ENCODE assay signal across 8 cellular contexts in the genomic region with DNA sequence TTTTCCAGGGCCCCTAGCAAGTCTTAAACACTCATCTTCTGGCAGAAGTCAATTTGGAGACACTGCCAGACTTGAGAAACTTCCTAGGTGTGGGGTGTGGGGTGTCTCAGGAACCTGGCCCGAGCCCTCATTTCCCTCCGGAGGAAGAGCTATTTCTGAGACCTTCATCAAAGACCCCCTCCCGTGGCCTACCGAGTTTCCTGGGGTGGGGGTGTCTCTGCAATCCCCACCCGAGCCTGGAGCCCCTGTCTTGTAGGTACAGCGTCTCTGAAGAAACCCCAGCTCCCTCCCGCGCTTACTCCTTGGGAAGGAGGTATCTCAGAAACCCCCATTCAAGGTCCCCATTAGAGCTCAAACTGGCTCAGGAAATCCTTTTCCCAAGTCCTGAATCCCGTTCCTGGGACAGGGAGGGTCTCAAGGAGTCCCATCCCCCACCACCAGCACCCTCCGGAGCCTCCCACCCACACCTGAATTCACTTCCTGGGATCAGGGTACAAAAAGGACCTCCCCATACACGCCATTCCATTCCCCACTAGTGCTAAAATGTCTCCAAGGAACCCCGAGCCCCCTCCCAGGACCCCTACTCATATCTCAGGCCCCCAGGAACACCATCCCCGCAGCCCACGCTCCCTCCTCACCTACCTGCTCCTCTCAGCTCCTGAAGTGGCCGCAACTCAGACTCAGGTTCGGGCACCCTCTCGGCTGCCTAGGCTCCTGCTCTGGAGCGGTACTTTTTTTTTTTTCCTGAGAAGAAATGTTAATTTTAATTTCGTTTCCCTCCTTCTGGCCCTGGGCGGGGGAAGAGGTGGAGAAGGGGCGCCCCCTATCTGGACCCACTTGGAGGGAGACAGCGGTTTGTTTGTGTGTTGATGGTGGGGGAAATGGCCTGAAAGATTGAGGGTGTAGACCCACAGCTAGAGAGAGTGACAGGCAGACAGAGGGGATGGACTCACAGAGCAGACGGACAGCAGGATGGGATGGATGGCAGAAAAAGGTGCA. TPM values are rescaled to one million over a fixed set of nuclear protein-coding genes. Genes with fewer than 3 reads are reported as not detected.
DNase-seq lines count a peak whose midpoint lies in the region; ATAC-seq and TF ChIP-seq lines count a peak whose summit lies in the region.

No MANE protein-coding gene starts in this region.

- H3K4me1 ChIP-seq in PC-3 (ENCODE audit: insufficient read depth, low read length) (peaks cover 13% of the 10 kb centered on the region), body of pancreas (peaks cover 31% of the 10 kb centered on the region)

- H4K20me1 ChIP-seq in PC-3 (ENCODE audit: low read length) = no peaks in the 10 kb centered on the region

- ATAC-seq in GM19395 (IDR thresholded peaks at IDR 0.05; ENCODE audit: unreplicated experiment) = peak; percentile 58
- ATAC-seq in PC-3 = no peak
- no peak for ATAC-seq in body of pancreas
- peak; percentile 66 to 67 for ATAC-seq in naive thymus-derived CD8-positive, alpha-beta T cell
- no peak for ATAC-seq in HG02610 (IDR thresholded peaks at IDR 0.05; ENCODE audit: unreplicated experiment)

- no peak overlapping the region for H2AFZ ChIP-seq in PC-3 (ENCODE audit: low read length)

- POLR2A ChIA-PET in PC-3 (lab: Charles Lee; ENCODE audit: unreplicated experiment) = no interaction called here
- POLR2A ChIA-PET in naive thymus-derived CD8-positive, alpha-beta T cell (lab: Charles Lee) = interaction anchor here (1.0 to 1.3 kb wide), 2 partner anchors 71 to 105 kb away, joined by 3 to 4 read pairs; a partner anchor contains a TSS

- no peaks in the 10 kb centered on the region for H3K9me3 Mint-ChIP-seq in naive thymus-derived CD8-positive, alpha-beta T cell

- H3K4me3 ChIP-seq in PC-3 (ENCODE audit: low read length) = no peak overlapping the region
- H3K4me3 ChIP-seq in body of pancreas = no peak overlapping the region

- DNase-seq in PC-3 (no peak), body of pancreas (no peak), NCI-H446 (lab: John Stamatoyannopoulos, UW) (no peak), NCI-H2196 (lab: John Stamatoyannopoulos, UW; ENCODE audit: unreplicated experiment) (no peak)
- DNase-seq in naive thymus-derived CD8-positive, alpha-beta T cell = peak in 6 of 10 donors; percentile 14 to 68 (median 28)
- DNase-seq in effector CD4-positive, alpha-beta T cell = no peak

- H3K4me1 Mint-ChIP-seq in naive thymus-derived CD8-positive, alpha-beta T cell = peaks cover 21 to 47% (median 32%) of the 10 kb centered on the region in 4 donors

- WGBS in body of pancreas, 2 donors = 15 to 27% methylated on average over 11 to 21 of the region's 23 CpGs

- intact Hi-C loops in PC-3 (cut with micrococcal nuclease) (no loop called here), body of pancreas (cut with DNase I) (no loop called here)

- no peaks in the 10 kb centered on the region for H3K79me2 ChIP-seq in PC-3 (ENCODE audit: low read length)

- TF ChIP-seq POLR2A in body of pancreas (IDR thresholded peaks at IDR 0.05) = no peak

- H3K27me3 ChIP-seq in PC-3 (ENCODE audit: low read length) (no peaks in the 10 kb centered on the region), body of pancreas (no peaks in the 10 kb centered on the region)

- peak overlapping the region; percentile 86 to 96 (median 91) for H3K4me3 Mint-ChIP-seq in naive thymus-derived CD8-positive, alpha-beta T cell

- H3K27ac ChIP-seq in PC-3 (ENCODE audit: low read length) (no peak overlapping the region), body of pancreas (peak overlapping the region; percentile 59 to 82 (median 70))

- no peaks in the 10 kb centered on the region for H3K9me2 ChIP-seq in PC-3 (replicated peaks; ENCODE audit: low read length)

- no peaks in the 10 kb centered on the region for H3F3A ChIP-seq in PC-3 (ENCODE audit: low read length, unreplicated experiment)

- peaks cover 0 to 11% (median 0%) of the 10 kb centered on the region in 3 donors for H3K36me3 Mint-ChIP-seq in naive thymus-derived CD8-positive, alpha-beta T cell

- no peak overlapping the region for H3K4me2 ChIP-seq in PC-3 (ENCODE audit: low read length)

- TF ChIP-seq CTCF in PC-3 (conservative IDR thresholded peaks at IDR 0.05; ENCODE audit: low read depth, low read length) (peak; percentile 18; the same call in 1 of the 2 replicates), body of pancreas (IDR thresholded peaks at IDR 0.05) (no peak)

- H3K36me3 ChIP-seq in PC-3 (ENCODE audit: low read depth, low read length) (no peaks in the 10 kb centered on the region), body of pancreas (replicated peaks in 1 of 2; ENCODE audit: insufficient read depth in 1 of 2, low read depth in 2 of 2) (no peaks in the 10 kb centered on the region)

- no peaks in the 10 kb centered on the region for H3K27me3 Mint-ChIP-seq in naive thymus-derived CD8-positive, alpha-beta T cell

- no peak overlapping the region for H3K9ac ChIP-seq in PC-3 (ENCODE audit: low read length)

- peak overlapping the region; percentile 67 to 96 (median 90) for H3K27ac Mint-ChIP-seq in naive thymus-derived CD8-positive, alpha-beta T cell

- CTCF ChIA-PET in PC-3 (lab: Charles Lee) = no interaction called here

- BruUV-seq in PC-3 (replicated peaks; lab: Mats Ljungman, UMichigan) = no TSS peak

- H3K9me3 ChIP-seq in PC-3 (ENCODE audit: low read length) (no peaks in the 10 kb centered on the region), body of pancreas (no peaks in the 10 kb centered on the region)

RNA-seq across cellular contexts. Expression of a gene that starts 1.1 kb away (rescaled TPM):
- total RNA-seq in PC-3 (2014; rRNA removed) = 1.6 and 2.4 TPM in 2 replicates
- total RNA-seq in body of pancreas = 100 to 1,000 TPM in 1 of 2 donors, 10 to 100 TPM in 1; 83.8 to 166 TPM
- total RNA-seq in naive thymus-derived CD8-positive, alpha-beta T cell = 10 to 100 TPM; 17.0 to 18.2 TPM
- 10 to 100 TPM; 11.9 to 18.6 (median 14.0) TPM for polyA plus RNA-seq in naive thymus-derived CD8-positive, alpha-beta T cell

RNA-seq across cellular contexts. Expression of a gene that starts 7.0 kb away (rescaled TPM):
- total RNA-seq in PC-3 (2014; rRNA removed) (175 and 189 TPM in 2 replicates), body of pancreas (10 to 100 TPM; 37.1 to 56.4 TPM)
- 10 to 100 TPM; 50.6 to 53.0 TPM for total RNA-seq in naive thymus-derived CD8-positive, alpha-beta T cell
- 10 to 100 TPM; 61.5 to 63.4 (median 62.3) TPM for polyA plus RNA-seq in naive thymus-derived CD8-positive, alpha-beta T cell

RNA-seq across cellular contexts. Expression of a gene that starts 39.8 kb away (rescaled TPM):
- total RNA-seq in PC-3 (2014; rRNA removed) (38.9 and 48.3 TPM in 2 replicates), body of pancreas (10 to 100 TPM in 1 of 2 donors, 1 to 10 TPM in 1; 6.2 to 22.7 TPM)
- 10 to 100 TPM; 18.1 to 18.2 TPM for total RNA-seq in naive thymus-derived CD8-positive, alpha-beta T cell
- 10 to 100 TPM; 10.4 to 14.9 (median 12.9) TPM for polyA plus RNA-seq in naive thymus-derived CD8-positive, alpha-beta T cell

RNA-seq across cellular contexts. Expression of a gene that starts 52.6 kb away (rescaled TPM):
- total RNA-seq in PC-3 (2014; rRNA removed) = 307 and 324 TPM in 2 replicates
- total RNA-seq in body of pancreas = 10 to 100 TPM; 14.8 to 19.7 TPM
- total RNA-seq in naive thymus-derived CD8-positive, alpha-beta T cell = 10 to 100 TPM; 30.7 to 36.9 TPM
- polyA plus RNA-seq in naive thymus-derived CD8-positive, alpha-beta T cell = 10 to 100 TPM; 77.0 to 88.8 (median 85.2) TPM

RNA-seq across cellular contexts. Expression of a gene that starts 57.2 kb away (rescaled TPM):
- not detected in 2 replicates for total RNA-seq in PC-3 (2014; rRNA removed)
- total RNA-seq in body of pancreas = not detected
- total RNA-seq in naive thymus-derived CD8-positive, alpha-beta T cell = not detected
- not detected for polyA plus RNA-seq in naive thymus-derived CD8-positive, alpha-beta T cell

Comparison
In these comparisons a context has a peak if more than half of its experiments do, and no peak if none do; other contexts are left out.
1. ATAC-seq: peak in GM19395 (single experiment) and naive thymus-derived CD8-positive, alpha-beta T cell (2 of 2); none in PC-3 (single experiment), body of pancreas (single experiment) and HG02610 (single experiment).
2. DNase-seq: peak in naive thymus-derived CD8-positive, alpha-beta T cell (6 of 10); none in PC-3 (single experiment), body of pancreas (0 of 4), effector CD4-positive, alpha-beta T cell (single experiment), NCI-H446 (0 of 2) and NCI-H2196 (single experiment).
3. RNA of a gene that starts 1.1 kb away (total RNA-seq): 83.8 to 166 TPM in body of pancreas; 17.0 to 18.2 TPM in naive thymus-derived CD8-positive, alpha-beta T cell and 1.6 to 2.4 TPM in PC-3; every median in the first group is over 4 times any median in the second.